14 cellular contexts compared by ENCODE assay signal in genomic region chr3:93961489-93961888, GRCh38. TPM values are rescaled to one million over a fixed set of nuclear protein-coding genes. Genes with fewer than 3 reads are reported as not detected.
DNase-seq lines count a peak whose midpoint lies in the region; ATAC-seq and TF ChIP-seq lines count a peak whose summit lies in the region.
"Had no signal": no experiment of that assay in that cellular context is flagged by ENCODE, and none has a peak within 500 bp of the region (broad histone marks: within the 10 kb centered on the region; RNA-seq: fewer than 3 reads in every experiment).

No MANE protein-coding gene starts in this region.

- 7% methylated on average over 1 of the region's 1 CpG for WGBS in right lobe of liver (ENCODE audit: insufficient coverage, low coverage, low lambda C conversion rate, missing lambda C conversion rate)

- no peak overlapping the region for H2AFZ ChIP-seq in osteoblast (ENCODE audit: low read length)
- H2AFZ ChIP-seq: GM23248 had no signal

- H3K4me1 Mint-ChIP-seq in activated CD8-positive, alpha-beta T cell treated with anti-CD3 and anti-CD28 coated beads for 36 hours (ENCODE audit: low read depth) = no peaks in the 10 kb centered on the region

- H3K27ac Mint-ChIP-seq in activated CD8-positive, alpha-beta T cell treated with anti-CD3 and anti-CD28 coated beads for 36 hours = no peak overlapping the region
- H3K27ac Mint-ChIP-seq: CD4-positive, alpha-beta T cell had no signal

- DNase-seq in ascending aorta (ENCODE audit: low spot score in 2 of 2) = no peak
- peak; percentile 40 for DNase-seq in fibroblast of gingiva (ENCODE audit: low read depth)
- peak in 1 of 3 donors; percentile 61 for DNase-seq in right lobe of liver
- DNase-seq in osteoblast (ENCODE audit: insufficient read length, low spot score, missing footprints) = peak; percentile 4
- no peak for DNase-seq in OCI-M2 (lab: John Stamatoyannopoulos, UW; ENCODE audit: unreplicated experiment)
- DNase-seq in NAMALWA (ENCODE audit: low spot score) = no peak
- no peak for DNase-seq in activated CD8-positive, alpha-beta T cell treated with anti-CD3 and anti-CD28 coated beads for 36 hours
- DNase-seq: ACHN; Caco-2; CD4-positive, alpha-beta T cell; GM23248 had no signal

- CTCF ChIA-PET in activated CD8-positive, alpha-beta T cell treated with anti-CD3 and anti-CD28 coated beads for 36 hours (lab: Charles Lee) = interaction anchor here (0.7 to 1.4 kb wide), 2 partner anchors 11 to 12 kb away, joined by 3 to 6 read pairs; partner anchors contain the start of gene PROS1

- H3K36me3 ChIP-seq in ascending aorta = no peaks in the 10 kb centered on the region
- peaks cover 0 to 3% (median 2%) of the 10 kb centered on the region in 4 donors for H3K36me3 ChIP-seq in right lobe of liver
- H3K36me3 ChIP-seq in osteoblast (ENCODE audit: insufficient read depth, low read length) = no peaks in the 10 kb centered on the region
- H3K36me3 ChIP-seq: HAP-1 had no signal

- POLR2A ChIA-PET in activated CD8-positive, alpha-beta T cell treated with anti-CD3 and anti-CD28 coated beads for 36 hours (lab: Charles Lee) = no interaction called here

- H3K4me1 ChIP-seq in ascending aorta (peaks cover 0 to 2% of the 10 kb centered on the region in 2 donors), right lobe of liver (peaks cover 0 to 35% (median 14%) of the 10 kb centered on the region in 4 donors), osteoblast (ENCODE audit: insufficient read depth, low read length) (no peaks in the 10 kb centered on the region)
- H3K4me1 ChIP-seq: HAP-1 had no signal

- TF ChIP-seq POLR2A in right lobe of liver (IDR thresholded peaks at IDR 0.05) = no peak

- H3K27me3 Mint-ChIP-seq in activated CD8-positive, alpha-beta T cell treated with anti-CD3 and anti-CD28 coated beads for 36 hours = peaks cover 9% of the 10 kb centered on the region

- no peaks in the 10 kb centered on the region for H3K79me2 ChIP-seq in osteoblast (ENCODE audit: insufficient read depth, low read length)

- TF ChIP-seq CTCF in ascending aorta (IDR thresholded peaks at IDR 0.05) = no peak
- no peak for TF ChIP-seq CTCF in right lobe of liver (IDR thresholded peaks at IDR 0.05)
- TF ChIP-seq CTCF in osteoblast (IDR thresholded peaks at IDR 0.05; ENCODE audit: extremely low read depth, low read depth, low read length) = no peak
- TF ChIP-seq CTCF in activated CD8-positive, alpha-beta T cell treated with anti-CD3 and anti-CD28 coated beads for 36 hours (IDR thresholded peaks at IDR 0.05) = no peak

- ATAC-seq in right lobe of liver (peak; percentile 81 to 89 (median 88)), GM18909 (IDR thresholded peaks at IDR 0.05; ENCODE audit: poor library complexity, unreplicated experiment) (no peak)
- ATAC-seq in activated CD8-positive, alpha-beta T cell treated with anti-CD3 and anti-CD28 coated beads for 36 hours = no peak

- no peaks in the 10 kb centered on the region for H3K36me3 Mint-ChIP-seq in activated CD8-positive, alpha-beta T cell treated with anti-CD3 and anti-CD28 coated beads for 36 hours (ENCODE audit: low read depth)

- no peaks in the 10 kb centered on the region for H3K9me3 Mint-ChIP-seq in activated CD8-positive, alpha-beta T cell treated with anti-CD3 and anti-CD28 coated beads for 36 hours
- H3K9me3 Mint-ChIP-seq: CD4-positive, alpha-beta T cell had no signal

- H3K4me3 ChIP-seq in ascending aorta = no peak overlapping the region
- no peak overlapping the region for H3K4me3 ChIP-seq in right lobe of liver
- H3K4me3 ChIP-seq in osteoblast (ENCODE audit: insufficient read depth, low read length) = no peak overlapping the region
- H3K4me3 ChIP-seq: GM23248, HAP-1 had no signal

- intact Hi-C loops in ascending aorta (cut with DNase I) = loop anchor here (10.0 kb wide), 1 partner anchor 57 kb away; no protein-coding TSS in a partner anchor
- intact Hi-C loops in right lobe of liver (cut with DNase I) = no loop called here
- intact Hi-C loops in activated CD8-positive, alpha-beta T cell treated with anti-CD3 and anti-CD28 coated beads for 36 hours (cut with micrococcal nuclease) = no loop called here

- H4K20me1 ChIP-seq in osteoblast (ENCODE audit: insufficient read depth, low read length) = no peaks in the 10 kb centered on the region

- no peak overlapping the region for H3K4me3 Mint-ChIP-seq in activated CD8-positive, alpha-beta T cell treated with anti-CD3 and anti-CD28 coated beads for 36 hours
- H3K4me3 Mint-ChIP-seq: CD4-positive, alpha-beta T cell had no signal

- no peaks in the 10 kb centered on the region for H3K27me3 ChIP-seq in ascending aorta
- no peaks in the 10 kb centered on the region for H3K27me3 ChIP-seq in right lobe of liver
- H3K27me3 ChIP-seq in osteoblast (ENCODE audit: insufficient read depth, low read length) = no peaks in the 10 kb centered on the region

- no peak overlapping the region for H3K4me2 ChIP-seq in osteoblast (ENCODE audit: insufficient read depth, low read length)

- H3K27ac ChIP-seq in ascending aorta (peak overlapping the region; percentile 15 to 52), right lobe of liver (peak overlapping the region; percentile 9 to 51 (median 27)), osteoblast (ENCODE audit: low read depth, low read length) (no peak overlapping the region)
- H3K27ac ChIP-seq: C4-2B, GM23248 had no signal

- H3K9me3 ChIP-seq in ascending aorta (no peaks in the 10 kb centered on the region), right lobe of liver (no peaks in the 10 kb centered on the region), osteoblast (ENCODE audit: low read depth, low read length) (no peaks in the 10 kb centered on the region)
- H3K9me3 ChIP-seq: Caco-2, HAP-1 had no signal

RNA-seq across cellular contexts. Expression of gene PROS1, which starts 12.2 kb away (rescaled TPM):
- total RNA-seq in ascending aorta (44.2 TPM), right lobe of liver (100 to 1,000 TPM; 157 to 215 (median 183) TPM), osteoblast (87.5 and 97.4 TPM in 2 replicates)
- under 1 TPM in 1 of 2 experiments, not detected in 1; 0.20 TPM for total RNA-seq in activated CD8-positive, alpha-beta T cell treated with anti-CD3 and anti-CD28 coated beads for 36 hours
- total RNA-seq: CD4-positive, alpha-beta T cell had no signal

RNA-seq across cellular contexts. Expression of gene ARL13B, which starts 18.5 kb away (rescaled TPM):
- total RNA-seq in ascending aorta = 4.5 TPM
- 1 to 10 TPM; 3.9 to 5.6 (median 4.5) TPM for total RNA-seq in right lobe of liver
- total RNA-seq in osteoblast = 18.1 and 18.6 TPM in 2 replicates
- 1 to 10 TPM; 8.0 to 10.0 TPM for total RNA-seq in activated CD8-positive, alpha-beta T cell treated with anti-CD3 and anti-CD28 coated beads for 36 hours

Comparison
In these comparisons a context has a peak if more than half of its experiments do, and no peak if none do; other contexts are left out.
1. DNase-seq: peak in fibroblast of gingiva (single experiment) and osteoblast (single experiment); none in ascending aorta (0 of 2), OCI-M2 (single experiment), NAMALWA (single experiment) and activated CD8-positive, alpha-beta T cell treated with anti-CD3 and anti-CD28 coated beads for 36 hours (single experiment).
2. ATAC-seq: peak in right lobe of liver (4 of 4); none in activated CD8-positive, alpha-beta T cell treated with anti-CD3 and anti-CD28 coated beads for 36 hours (single experiment) and GM18909 (single experiment).
3. RNA of gene PROS1, which starts 12.2 kb away (total RNA-seq): 157 to 215 TPM in right lobe of liver, 87.5 to 97.4 TPM in osteoblast and 44.2 TPM in ascending aorta (single experiment); 0.20 TPM in activated CD8-positive, alpha-beta T cell treated with anti-CD3 and anti-CD28 coated beads for 36 hours; every median in the first group is over 10 times any median in the second.